In the genomic region with DNA sequence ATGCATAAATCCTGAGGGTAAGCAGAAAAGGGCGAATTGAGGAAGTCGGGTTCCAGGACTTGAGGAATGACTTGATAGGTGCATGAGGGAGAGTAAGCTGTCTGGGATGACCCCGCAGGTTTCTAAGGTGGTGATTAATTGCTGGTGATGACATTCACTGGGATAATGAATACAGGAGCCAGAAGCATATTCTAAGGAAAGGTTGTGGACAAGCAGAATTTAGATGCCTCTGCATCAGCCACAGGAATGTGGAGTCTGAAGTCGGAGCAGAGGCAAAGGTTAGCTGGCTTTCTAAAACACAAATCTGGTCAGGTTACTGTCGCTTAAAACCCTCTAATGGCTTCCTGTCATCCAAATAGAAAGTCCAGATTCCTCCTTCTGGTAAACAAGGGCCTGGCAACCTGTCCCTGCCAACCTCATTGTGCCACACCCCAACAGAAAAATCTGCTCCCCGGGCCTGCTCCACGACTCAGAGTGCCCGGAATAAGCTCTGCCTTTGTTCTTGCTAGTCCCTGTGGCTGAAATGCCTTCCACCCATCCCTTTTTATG, we compare ENCODE assay signal across 1 cellular context.
TF ChIP-seq lines count a peak whose summit lies in the region.

No MANE protein-coding gene starts in this region.

TF ChIP-seq in IMR-90, 13 proteins besides CTCF, POLR2A, EP300 and RAD21:
- TF ChIP-seq RFX5 (IDR thresholded peaks at IDR 0.05; ENCODE audit: low read depth, low read length) (no peak), RCOR1 (IDR thresholded peaks at IDR 0.05; ENCODE audit: insufficient replicate concordance, low read length) (no peak), MXI1 (IDR thresholded peaks at IDR 0.05; ENCODE audit: borderline replicate concordance, low read depth, low read length) (no peak), SMC3 (IDR thresholded peaks at IDR 0.05; ENCODE audit: low read depth, low read length) (no peak), FOS (IDR thresholded peaks at IDR 0.05; ENCODE audit: low read depth, low read length) (no peak), BHLHE40 (IDR thresholded peaks at IDR 0.05; ENCODE audit: low read depth, low read length) (no peak), NFE2L2 (IDR thresholded peaks at IDR 0.05; ENCODE audit: low read depth, low read length) (no peak), CHD1 (IDR thresholded peaks at IDR 0.05; ENCODE audit: low read depth, low read length) (no peak), MAFK (IDR thresholded peaks at IDR 0.05; ENCODE audit: low read depth, low read length) (no peak), MAZ (IDR thresholded peaks at IDR 0.05; ENCODE audit: borderline replicate concordance, low read depth, low read length) (no peak), CEBPB (IDR thresholded peaks at IDR 0.05; ENCODE audit: low read depth, low read length) (no peak)
- TF ChIP-seq, protein P1, sequence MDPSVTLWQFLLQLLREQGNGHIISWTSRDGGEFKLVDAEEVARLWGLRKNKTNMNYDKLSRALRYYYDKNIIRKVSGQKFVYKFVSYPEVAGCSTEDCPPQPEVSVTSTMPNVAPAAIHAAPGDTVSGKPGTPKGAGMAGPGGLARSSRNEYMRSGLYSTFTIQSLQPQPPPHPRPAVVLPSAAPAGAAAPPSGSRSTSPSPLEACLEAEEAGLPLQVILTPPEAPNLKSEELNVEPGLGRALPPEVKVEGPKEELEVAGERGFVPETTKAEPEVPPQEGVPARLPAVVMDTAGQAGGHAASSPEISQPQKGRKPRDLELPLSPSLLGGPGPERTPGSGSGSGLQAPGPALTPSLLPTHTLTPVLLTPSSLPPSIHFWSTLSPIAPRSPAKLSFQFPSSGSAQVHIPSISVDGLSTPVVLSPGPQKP (IDR thresholded peaks at IDR 0.05; ENCODE audit: borderline replicate concordance, low read depth, low read length): no peak
- TF ChIP-seq, protein P2, sequence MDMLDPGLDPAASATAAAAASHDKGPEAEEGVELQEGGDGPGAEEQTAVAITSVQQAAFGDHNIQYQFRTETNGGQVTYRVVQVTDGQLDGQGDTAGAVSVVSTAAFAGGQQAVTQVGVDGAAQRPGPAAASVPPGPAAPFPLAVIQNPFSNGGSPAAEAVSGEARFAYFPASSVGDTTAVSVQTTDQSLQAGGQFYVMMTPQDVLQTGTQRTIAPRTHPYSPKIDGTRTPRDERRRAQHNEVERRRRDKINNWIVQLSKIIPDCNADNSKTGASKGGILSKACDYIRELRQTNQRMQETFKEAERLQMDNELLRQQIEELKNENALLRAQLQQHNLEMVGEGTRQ (IDR thresholded peaks at IDR 0.05; ENCODE audit: low read depth, low read length): no peak
